Comparison of ENCODE assay signal across 18 cellular contexts in the genomic region with DNA sequence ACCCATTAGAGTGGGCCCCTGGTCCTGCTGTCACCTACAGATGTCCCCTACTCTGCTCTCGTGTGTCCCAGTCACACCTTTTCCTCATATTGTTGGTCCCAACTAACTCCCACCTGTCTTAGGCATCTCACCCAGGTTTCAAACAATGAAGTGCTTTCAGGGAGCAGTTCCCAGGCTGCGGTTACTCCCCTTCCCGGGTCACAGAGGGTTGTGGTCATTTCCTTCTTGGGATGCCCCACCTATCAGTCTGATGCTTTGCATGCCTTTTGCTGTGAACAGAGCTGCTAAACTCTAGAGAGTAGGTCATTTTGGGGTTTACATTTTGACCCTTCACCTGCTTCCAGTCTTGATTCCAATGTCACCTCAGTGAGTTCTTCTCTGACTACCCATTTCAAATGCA.
A peak's percentile ranks its signal among the peaks of the same experiment; 100 is the strongest.
DNase-seq lines count a peak whose midpoint lies in the region; ATAC-seq and TF ChIP-seq lines count a peak whose summit lies in the region.
"Had no signal": no experiment of that assay in that cellular context is flagged by ENCODE, and none has a peak within 500 bp of the region (broad histone marks: within the 10 kb centered on the region; RNA-seq: fewer than 3 reads in every experiment).

No MANE protein-coding gene starts in this region.

- H3K9me3 ChIP-seq in spleen (no peaks in the 10 kb centered on the region), transverse colon (no peaks in the 10 kb centered on the region), breast epithelium (no peaks in the 10 kb centered on the region)
- H3K9me3 ChIP-seq: BLaER1, Caco-2 had no signal

- peaks cover 14% of the 10 kb centered on the region for H3K27me3 Mint-ChIP-seq in activated CD8-positive, alpha-beta memory T cell treated with anti-CD3 and anti-CD28 coated beads, Interleukin-2, amount 10 ng/mL, durations not matched to agents 7 days and 5 days

- TF ChIP-seq CTCF in coronary artery (IDR thresholded peaks at IDR 0.05) (no peak), spleen (IDR thresholded peaks at IDR 0.05 in 8 of 11, conservative IDR thresholded peaks at IDR 0.05 in 3 of 11) (no peak), transverse colon (IDR thresholded peaks at IDR 0.05) (no peak), breast epithelium (IDR thresholded peaks at IDR 0.05) (no peak)

- WGBS in spleen, 5 donors: 71 to 86% (median 75%) methylated on average over 3 of the region's 3 CpGs
- 85% methylated on average over 3 of the region's 3 CpGs; no CpG with 5 or more reads in 1 of the 2 donors for WGBS in transverse colon (ENCODE audit: low coverage in 1 of 2), 2 donors

- TF ChIP-seq POLR2A in spleen (IDR thresholded peaks at IDR 0.05) (no peak), transverse colon (IDR thresholded peaks at IDR 0.05) (no peak), breast epithelium (IDR thresholded peaks at IDR 0.05) (no peak)

- H3K36me3 ChIP-seq in spleen: no peaks in the 10 kb centered on the region
- H3K36me3 ChIP-seq in transverse colon: no peaks in the 10 kb centered on the region
- H3K36me3 ChIP-seq in breast epithelium: no peaks in the 10 kb centered on the region
- H3K36me3 ChIP-seq: BLaER1 had no signal

- H3K9me3 Mint-ChIP-seq in activated CD8-positive, alpha-beta memory T cell treated with anti-CD3 and anti-CD28 coated beads, Interleukin-2, amount 10 ng/mL, durations not matched to agents 7 days and 5 days (ENCODE audit: low read depth): no peaks in the 10 kb centered on the region
- H3K9me3 Mint-ChIP-seq: CD8-positive, alpha-beta memory T cell; HFFc6 had no signal

- H3K4me3 Mint-ChIP-seq in activated CD8-positive, alpha-beta memory T cell treated with anti-CD3 and anti-CD28 coated beads, Interleukin-2, amount 10 ng/mL, durations not matched to agents 7 days and 5 days: no peak overlapping the region
- H3K4me3 Mint-ChIP-seq: CD8-positive, alpha-beta memory T cell had no signal

- in situ Hi-C loops in transverse colon (cut with MboI; ENCODE audit: low pct_ligation_motif_present in 1 of 4, low pct_unique_long_range_greater_than_20kb in 1 of 4, low sequenced_read_pairs in 3 of 4): no loop called here

- H3K4me1 ChIP-seq in spleen: peaks cover 0 to 18% (median 12%) of the 10 kb centered on the region in 6 donors
- H3K4me1 ChIP-seq in transverse colon: peaks cover 0 to 14% (median 0%) of the 10 kb centered on the region in 4 donors
- peaks cover 0 to 3% of the 10 kb centered on the region in 2 donors for H3K4me1 ChIP-seq in breast epithelium
- H3K4me1 ChIP-seq: BLaER1, Caco-2 had no signal

- TF ChIP-seq EP300 in transverse colon (IDR thresholded peaks at IDR 0.05; ENCODE audit: low read depth): no peak

- H3K36me3 Mint-ChIP-seq in activated CD8-positive, alpha-beta memory T cell treated with anti-CD3 and anti-CD28 coated beads, Interleukin-2, amount 10 ng/mL, durations not matched to agents 7 days and 5 days: no peaks in the 10 kb centered on the region
- H3K36me3 Mint-ChIP-seq: CD8-positive, alpha-beta memory T cell had no signal

- no peak overlapping the region for H3K27ac Mint-ChIP-seq in activated CD8-positive, alpha-beta memory T cell treated with anti-CD3 and anti-CD28 coated beads, Interleukin-2, amount 10 ng/mL, durations not matched to agents 7 days and 5 days
- H3K27ac Mint-ChIP-seq: CD8-positive, alpha-beta memory T cell; HFFc6 had no signal

- CTCF ChIA-PET in activated CD8-positive, alpha-beta memory T cell treated with anti-CD3 and anti-CD28 coated beads, Interleukin-2, amount 10 ng/mL, durations not matched to agents 7 days and 5 days (lab: Charles Lee): interaction anchor here (2.1 kb wide), 1 partner anchor 94 kb away, joined by 14 read pairs; no protein-coding TSS in a partner anchor

- H3K27ac ChIP-seq in coronary artery (peak overlapping the region in 1 of 2 donors; percentile 80), spleen (no peak overlapping the region), transverse colon (no peak overlapping the region), breast epithelium (peak overlapping the region in 1 of 2 donors; percentile 69)
- H3K27ac ChIP-seq: 22Rv1, BLaER1, HL-60 had no signal

- H3K4me1 Mint-ChIP-seq in activated CD8-positive, alpha-beta memory T cell treated with anti-CD3 and anti-CD28 coated beads, Interleukin-2, amount 10 ng/mL, durations not matched to agents 7 days and 5 days: no peaks in the 10 kb centered on the region
- H3K4me1 Mint-ChIP-seq: CD8-positive, alpha-beta memory T cell had no signal

- intact Hi-C loops in spleen (cut with DNase I; ENCODE audit: low total_unique reads) (no loop called here), transverse colon (cut with DNase I; ENCODE audit: low total_unique reads) (no loop called here), breast epithelium (cut with DNase I; ENCODE audit: low total_unique reads) (no loop called here)

- DNase-seq in activated CD8-positive, alpha-beta memory T cell treated with anti-CD3 and anti-CD28 coated beads, Interleukin-2, amount 10 ng/mL, durations not matched to agents 7 days and 5 days: peak; percentile 27
- DNase-seq in activated CD8-positive, alpha-beta memory T cell treated with anti-CD3 and anti-CD28 coated beads for 24 hours: no peak
- peak; percentile 19 for DNase-seq in A172 (ENCODE audit: low spot score)
- DNase-seq in coronary artery (ENCODE audit: low spot score): peak; percentile 31
- peak; percentile 42 for DNase-seq in spleen
- no peak for DNase-seq in transverse colon
- no peak for DNase-seq in breast epithelium (ENCODE audit: low spot score in 2 of 2)
- no peak for DNase-seq in NCI-H2107 (lab: John Stamatoyannopoulos, UW)
- DNase-seq: AML-193; Caco-2; CD8-positive, alpha-beta memory T cell; DMS53; GF-D8; HCEC 1CT had no signal

- no peak for ATAC-seq in activated CD8-positive, alpha-beta memory T cell treated with anti-CD3 and anti-CD28 coated beads, Interleukin-2, amount 10 ng/mL, durations not matched to agents 7 days and 5 days

- H3K4me3 ChIP-seq in coronary artery (no peak overlapping the region), spleen (no peak overlapping the region), transverse colon (no peak overlapping the region), breast epithelium (no peak overlapping the region)
- H3K4me3 ChIP-seq: BLaER1 had no signal

- H3K27me3 ChIP-seq in spleen (replicated peaks in 1 of 7): peaks cover 0 to 6% (median 0%) of the 10 kb centered on the region in 7 donors
- H3K27me3 ChIP-seq in transverse colon: no peaks in the 10 kb centered on the region
- H3K27me3 ChIP-seq in breast epithelium: no peaks in the 10 kb centered on the region
- H3K27me3 ChIP-seq: BLaER1 had no signal

Comparison
In these comparisons a context has a peak if more than half of its experiments do, and no peak if none do; other contexts are left out.
1. DNase-seq: peak in activated CD8-positive, alpha-beta memory T cell treated with anti-CD3 and anti-CD28 coated beads, Interleukin-2, amount 10 ng/mL, durations not matched to agents 7 days and 5 days (single experiment), A172 (single experiment), coronary artery (single experiment) and spleen (single experiment); none in activated CD8-positive, alpha-beta memory T cell treated with anti-CD3 and anti-CD28 coated beads for 24 hours (single experiment), transverse colon (single experiment), breast epithelium (0 of 2) and NCI-H2107 (single experiment).